Comparison of ENCODE assay signal across 22 cellular contexts in the genomic region with DNA sequence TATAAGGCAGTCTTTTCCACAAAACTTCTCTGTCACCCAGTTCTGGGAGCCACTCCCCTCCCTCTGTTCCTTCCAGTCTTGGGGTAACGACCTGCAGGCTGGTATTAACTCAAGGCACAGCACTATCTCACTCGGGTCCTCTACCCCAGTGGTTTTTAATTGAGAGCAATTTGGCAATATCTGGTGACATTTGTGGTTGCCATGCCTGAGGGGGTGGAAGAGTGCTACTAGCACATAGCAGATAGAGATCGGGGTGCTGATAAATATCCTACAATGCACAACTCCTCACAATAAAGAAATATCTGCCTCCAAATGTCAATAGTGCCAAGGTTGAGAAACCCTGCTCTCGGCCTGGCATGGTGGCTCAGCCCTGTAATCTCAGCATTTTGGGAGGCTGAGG.
A peak's percentile ranks its signal among the peaks of the same experiment; 100 is the strongest.
DNase-seq lines count a peak whose midpoint lies in the region; ATAC-seq and TF ChIP-seq lines count a peak whose summit lies in the region.
"Had no signal": no experiment of that assay in that cellular context is flagged by ENCODE, and none has a peak within 500 bp of the region (broad histone marks: within the 10 kb centered on the region; RNA-seq: fewer than 3 reads in every experiment).

No MANE protein-coding gene starts in this region.

- no peaks in the 10 kb centered on the region for H3K4me1 Mint-ChIP-seq in stimulated activated naive B cell treated with anti-CD40 and anti-IgM and Interleukin-4, amounts not matched to agents 10 μg/mL and 1 μg/mL and 100 μg/mL, for 72 hours
- H3K4me1 Mint-ChIP-seq: GM23338 had no signal

- no peaks in the 10 kb centered on the region for H3F3A ChIP-seq in PC-9 (ENCODE audit: insufficient read depth, low read depth)

- no peak overlapping the region for H3K27ac ChIP-seq in PC-9
- H3K27ac ChIP-seq: A549; BLaER1 treated with 17β-estradiol and CSF1 and Interleukin-3, amounts not matched to agents 10 nM and 100 nM had no signal

- H3K9me3 ChIP-seq in PC-9 (ENCODE audit: insufficient read depth, low read depth): no peaks in the 10 kb centered on the region
- H3K9me3 ChIP-seq: A549, BE2C had no signal

- no peak for TF ChIP-seq CTCF in PC-9 (conservative IDR thresholded peaks at IDR 0.05)

- H4K20me1 ChIP-seq in PC-9 (ENCODE audit: insufficient read depth): no peaks in the 10 kb centered on the region
- H4K20me1 ChIP-seq: BLaER1 treated with 17β-estradiol and CSF1 and Interleukin-3, amounts not matched to agents 10 nM and 100 nM had no signal

- no peaks in the 10 kb centered on the region for H3K36me3 ChIP-seq in PC-9 (ENCODE audit: low read depth)
- H3K36me3 ChIP-seq: BE2C; BLaER1 treated with 17β-estradiol and CSF1 and Interleukin-3, amounts not matched to agents 10 nM and 100 nM had no signal

- BruUV-seq in PC-9 (replicated peaks; lab: Mats Ljungman, UMichigan): no TSS peak

- H3K4me1 ChIP-seq in PC-9 (replicated peaks; ENCODE audit: insufficient read depth): peaks cover 15% of the 10 kb centered on the region
- H3K4me1 ChIP-seq: A549, BE2C had no signal

- no peak overlapping the region for H2AFZ ChIP-seq in PC-9
- H2AFZ ChIP-seq: GM23338 had no signal

- no peaks in the 10 kb centered on the region for H3K79me2 ChIP-seq in PC-9 (ENCODE audit: low read depth)

- H3K9me3 Mint-ChIP-seq in stimulated activated naive B cell treated with anti-CD40 and anti-IgM and Interleukin-4, amounts not matched to agents 10 μg/mL and 1 μg/mL and 100 μg/mL, for 72 hours: peaks cover 0 to 5% of the 10 kb centered on the region in 2 donors
- H3K9me3 Mint-ChIP-seq: CD4-positive, alpha-beta T cell; GM23338 had no signal

- CTCF ChIA-PET in PC-9 (lab: Charles Lee): no interaction called here

- intact Hi-C loops in PC-9 (cut with micrococcal nuclease; ENCODE audit: unreplicated experiment): no loop called here

- ATAC-seq in stimulated activated naive B cell treated with anti-CD40 and anti-IgM and Interleukin-4, amounts not matched to agents 10 μg/mL and 1 μg/mL and 100 μg/mL, for 72 hours (replicated peaks): no peak
- ATAC-seq: A549, GM23338, HCT116 had no signal

- H3K9me2 ChIP-seq in PC-9 (ENCODE audit: insufficient read depth): no peaks in the 10 kb centered on the region

- peak; percentile 34 for DNase-seq in NK-92 treated with Interleukin-12 subunit alpha and Interleukin-12 subunit beta, amount 100 ng/mL, for 24 hours (lab: John Stamatoyannopoulos, UW)
- DNase-seq in NK-92 (lab: John Stamatoyannopoulos, UW; ENCODE audit: unreplicated experiment) (no peak), PC-9 (peak in 1 of 2 experiments; percentile 80), LoVo (ENCODE audit: low spot score) (no peak)
- DNase-seq in Jurkat, Clone E6-1 (ENCODE audit: low read depth, low spot score): peak; percentile 20
- no peak for DNase-seq in stimulated activated naive B cell treated with anti-CD40 and anti-IgM and Interleukin-4, amounts not matched to agents 10 μg/mL and 1 μg/mL and 100 μg/mL, for 72 hours
- no peak for DNase-seq in stimulated activated CD4-positive, alpha-beta T cell treated with anti-CD3 and anti-CD28 coated beads, Interleukin-4, amount 100 ng/mL, for 4 hours
- DNase-seq: 8988T; ACHN; BE2C; CD4-positive, alpha-beta T cell; CD8-positive, alpha-beta memory T cell; DMS 273 treated with DMSO at 0.1 percent for 48 hours; DMS79; EL; GDM1; H9 had no signal

- H3K27ac Mint-ChIP-seq in stimulated activated naive B cell treated with anti-CD40 and anti-IgM and Interleukin-4, amounts not matched to agents 10 μg/mL and 1 μg/mL and 100 μg/mL, for 72 hours: peak overlapping the region; percentile 0
- H3K27ac Mint-ChIP-seq: CD14-positive monocyte; CD4-positive, alpha-beta T cell; CD8-positive, alpha-beta memory T cell; GM23338; H9 had no signal

- peak overlapping the region; percentile 30 for H3K4me2 ChIP-seq in PC-9
- H3K4me2 ChIP-seq: A549; BLaER1 treated with 17β-estradiol and CSF1 and Interleukin-3, amounts not matched to agents 10 nM and 100 nM; GM23338 had no signal

- no peaks in the 10 kb centered on the region for H3K27me3 ChIP-seq in PC-9 (ENCODE audit: insufficient read depth, low read depth)
- H3K27me3 ChIP-seq: BE2C; BLaER1 treated with 17β-estradiol and CSF1 and Interleukin-3, amounts not matched to agents 10 nM and 100 nM had no signal

- H3K36me3 Mint-ChIP-seq in stimulated activated naive B cell treated with anti-CD40 and anti-IgM and Interleukin-4, amounts not matched to agents 10 μg/mL and 1 μg/mL and 100 μg/mL, for 72 hours: no peaks in the 10 kb centered on the region
- H3K36me3 Mint-ChIP-seq: CD14-positive monocyte; CD8-positive, alpha-beta memory T cell had no signal

- H3K27me3 Mint-ChIP-seq in stimulated activated naive B cell treated with anti-CD40 and anti-IgM and Interleukin-4, amounts not matched to agents 10 μg/mL and 1 μg/mL and 100 μg/mL, for 72 hours: peaks cover 9 to 21% of the 10 kb centered on the region in 2 donors

- H3K4me3 Mint-ChIP-seq in stimulated activated naive B cell treated with anti-CD40 and anti-IgM and Interleukin-4, amounts not matched to agents 10 μg/mL and 1 μg/mL and 100 μg/mL, for 72 hours: no peak overlapping the region
- H3K4me3 Mint-ChIP-seq: CD14-positive monocyte; CD4-positive, alpha-beta T cell; CD8-positive, alpha-beta memory T cell; GM23338; H9 had no signal

- POLR2A ChIA-PET in PC-9 (lab: Charles Lee; ENCODE audit: unreplicated experiment): no interaction called here

- no peak overlapping the region for H3K4me3 ChIP-seq in Jurkat, Clone E6-1 (ENCODE audit: low read length)
- no peak overlapping the region for H3K4me3 ChIP-seq in PC-9
- H3K4me3 ChIP-seq: A549; BLaER1 treated with 17β-estradiol and CSF1 and Interleukin-3, amounts not matched to agents 10 nM and 100 nM; GM23338 had no signal

Comparison
In these comparisons a context has a peak if more than half of its experiments do, and no peak if none do; other contexts are left out.
1. DNase-seq: peak in NK-92 treated with Interleukin-12 subunit alpha and Interleukin-12 subunit beta, amount 100 ng/mL, for 24 hours (single experiment) and Jurkat, Clone E6-1 (single experiment); none in NK-92 (single experiment), stimulated activated naive B cell treated with anti-CD40 and anti-IgM and Interleukin-4, amounts not matched to agents 10 μg/mL and 1 μg/mL and 100 μg/mL, for 72 hours (single experiment), stimulated activated CD4-positive, alpha-beta T cell treated with anti-CD3 and anti-CD28 coated beads, Interleukin-4, amount 100 ng/mL, for 4 hours (0 of 2) and LoVo (single experiment).